ENCODE assay signal across 8 cellular contexts in the genomic region with DNA sequence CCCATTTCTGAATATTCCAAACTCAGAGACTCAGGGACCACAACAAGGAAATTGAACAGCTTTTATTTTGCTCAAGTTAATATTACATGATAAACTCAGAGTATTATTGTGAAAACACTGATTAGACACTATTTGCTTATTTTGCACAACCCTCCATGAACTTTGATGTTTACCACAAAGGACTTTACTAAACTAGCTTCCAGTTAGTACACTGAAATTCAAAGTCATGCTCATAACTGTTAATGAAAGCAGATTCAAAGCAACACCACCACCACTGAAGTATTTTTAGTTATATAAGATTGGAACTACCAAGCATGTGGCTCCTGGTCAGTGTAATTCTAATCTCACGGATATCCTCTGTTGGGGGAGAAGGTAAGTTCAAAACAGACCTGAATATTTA. TPM values are rescaled to one million over a fixed set of nuclear protein-coding genes. Genes with fewer than 3 reads are reported as not detected.
"Had no signal": no experiment of that assay in that cellular context is flagged by ENCODE, and none has a peak within 500 bp of the region (broad histone marks: within the 10 kb centered on the region; RNA-seq: fewer than 3 reads in every experiment).

A gene (plus strand): TSS at position 201 of the 400 bp plus-strand sequence. CDS start 114 bp downstream, at position 315.

RNA-seq across cellular contexts. Expression of the gene that starts here (rescaled TPM):
- total RNA-seq: natural killer cell treated with Interleukin-12 subunit alpha and Interleukin-12 subunit beta and Interleukin-15 and Interleukin-18, amount 100 ng/mL, for 72 hours; osteocyte; prostate gland; right atrium auricular region; stomach; thoracic aorta; thyroid gland; vagina had no signal
- polyA plus RNA-seq: stomach had no signal
